3 cellular contexts compared by ENCODE assay signal in the genomic region with DNA sequence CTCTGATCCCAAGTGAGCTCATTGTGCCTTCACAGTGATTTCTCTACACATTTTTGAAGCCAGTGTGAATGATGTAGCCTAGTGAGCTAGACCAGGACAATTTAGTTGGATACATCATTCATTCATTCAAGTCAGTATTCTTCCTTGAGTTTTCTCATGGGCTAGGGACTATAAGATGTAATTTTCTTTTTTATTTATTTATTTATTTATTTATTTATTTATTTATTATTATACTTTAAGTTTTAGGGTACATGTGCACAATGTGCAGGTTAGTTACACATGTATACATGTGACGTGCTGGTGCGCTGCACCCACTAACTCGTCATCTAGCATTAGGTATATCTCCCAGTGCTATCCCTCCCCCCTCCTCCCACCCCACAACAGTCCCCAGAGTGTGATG.
DNase-seq lines count a peak whose midpoint lies in the region; ATAC-seq, FAIRE-seq and TF ChIP-seq lines count a peak whose summit lies in the region.
"Not testable (repeated sequence)": the region's sequence is repeated elsewhere in the genome, so short reads cannot be mapped to it uniquely, and the experiment has no call there.

No MANE protein-coding gene starts in this region.

- H3K4me1 ChIP-seq in A549; HEK293 (ENCODE audit: control insufficient read depth, insufficient read depth, low read length); neural progenitor cell: not testable (repeated sequence)

- not testable (repeated sequence) for H3F3A ChIP-seq in neural progenitor cell (ENCODE audit: low read depth)

- H3K4me2 ChIP-seq in A549, neural progenitor cell: not testable (repeated sequence)

- not testable (repeated sequence) for H3K27me3 ChIP-seq in neural progenitor cell

- H3K9ac ChIP-seq in neural progenitor cell, result not testable (repeated sequence)

- TF ChIP-seq CTCF in A549 (IDR thresholded peaks at IDR 0.05); HEK293 (tag by site-specific recombination; IDR thresholded peaks at IDR 0.05); neural progenitor cell (IDR thresholded peaks at IDR 0.05): not testable (repeated sequence)

- DNase-seq in A549 (ENCODE audit: low read depth in 1 of 2, low spot score in 1 of 2); neural progenitor cell (ENCODE audit: low spot score): not testable (repeated sequence)

- peak overlapping the region; percentile 39 for H3K27ac Mint-ChIP-seq in neural progenitor cell

- H3K27me3 Mint-ChIP-seq in neural progenitor cell (ENCODE audit: insufficient read depth, low read depth), result not testable (repeated sequence)

- H3K4me3 Mint-ChIP-seq in neural progenitor cell, result not testable (repeated sequence)

- TF ChIP-seq POLR2A in A549 (IDR thresholded peaks at IDR 0.05; ENCODE audit: low read length), result not testable (repeated sequence)

- H3K4me1 Mint-ChIP-seq in neural progenitor cell, result peaks cover 16% of the 10 kb centered on the region

- not testable (repeated sequence) for H3K4me3 ChIP-seq in A549; HEK293 (ENCODE audit: low read depth, low read length); neural progenitor cell

- POLR2A ChIA-PET in A549 (lab: Yijun Ruan, JAX); HEK293 (lab: Yijun Ruan, JAX): not testable (repeated sequence)

- H3K79me2 ChIP-seq in neural progenitor cell (ENCODE audit: low read depth), result not testable (repeated sequence)

- FAIRE-seq in A549 (lab: Jason Lieb, UNC), result not testable (repeated sequence)

- 54% methylated on average over 3 of the region's 3 CpGs for WGBS in A549 (ENCODE audit: missing lambda C conversion rate)

- peaks cover 52% of the 10 kb centered on the region for H3K36me3 Mint-ChIP-seq in neural progenitor cell

- not testable (repeated sequence) for H3K9me3 ChIP-seq in A549; HEK293 (ENCODE audit: control insufficient read depth, insufficient read depth, low read depth, low read length); neural progenitor cell (ENCODE audit: low read depth)

- not testable (repeated sequence) for TF ChIP-seq RAD21 in A549 (conservative IDR thresholded peaks at IDR 0.05 in 1 of 2, IDR thresholded peaks at IDR 0.05 in 1 of 2)

- H3K9me3 Mint-ChIP-seq in neural progenitor cell, result not testable (repeated sequence)

- TF ChIP-seq EP300 in A549 (IDR thresholded peaks at IDR 0.05), result not testable (repeated sequence)

- CTCF ChIA-PET in A549 (lab: Yijun Ruan, JAX); HEK293 (lab: Yijun Ruan, JAX): not testable (repeated sequence)

- not testable (repeated sequence) for ATAC-seq in A549

- not testable (repeated sequence) for H3K36me3 ChIP-seq in HEK293 (ENCODE audit: control insufficient read depth in 2 of 2, insufficient read depth in 1 of 2, low read length in 2 of 2); neural progenitor cell

- not testable (repeated sequence) for H2AFZ ChIP-seq in neural progenitor cell (replicated peaks)

- not testable (repeated sequence) for H3K27ac ChIP-seq in A549; HEK293 (ENCODE audit: extremely low read depth, low read depth, low read length); neural progenitor cell

- H4K20me1 ChIP-seq in neural progenitor cell (ENCODE audit: low read depth), result not testable (repeated sequence)

TF ChIP-seq in A549, 52 proteins besides CTCF, POLR2A, EP300 and RAD21:
- TF ChIP-seq ZC3H11A (IDR thresholded peaks at IDR 0.05), result peak; percentile 18; the same call in 1 of the 2 replicates

TF ChIP-seq in HEK293, 187 proteins besides CTCF, POLR2A, EP300 and RAD21:
- peak; percentile 51 for TF ChIP-seq ZNF510 (tag by site-specific recombination; IDR thresholded peaks at IDR 0.05; ENCODE audit: insufficient replicate concordance)
- TF ChIP-seq ZBTB11 (tag by site-specific recombination; conservative IDR thresholded peaks at IDR 0.05; ENCODE audit: low read depth), result peak; percentile 50; the same call in 1 of the 2 replicates
- TF ChIP-seq, protein P1, sequence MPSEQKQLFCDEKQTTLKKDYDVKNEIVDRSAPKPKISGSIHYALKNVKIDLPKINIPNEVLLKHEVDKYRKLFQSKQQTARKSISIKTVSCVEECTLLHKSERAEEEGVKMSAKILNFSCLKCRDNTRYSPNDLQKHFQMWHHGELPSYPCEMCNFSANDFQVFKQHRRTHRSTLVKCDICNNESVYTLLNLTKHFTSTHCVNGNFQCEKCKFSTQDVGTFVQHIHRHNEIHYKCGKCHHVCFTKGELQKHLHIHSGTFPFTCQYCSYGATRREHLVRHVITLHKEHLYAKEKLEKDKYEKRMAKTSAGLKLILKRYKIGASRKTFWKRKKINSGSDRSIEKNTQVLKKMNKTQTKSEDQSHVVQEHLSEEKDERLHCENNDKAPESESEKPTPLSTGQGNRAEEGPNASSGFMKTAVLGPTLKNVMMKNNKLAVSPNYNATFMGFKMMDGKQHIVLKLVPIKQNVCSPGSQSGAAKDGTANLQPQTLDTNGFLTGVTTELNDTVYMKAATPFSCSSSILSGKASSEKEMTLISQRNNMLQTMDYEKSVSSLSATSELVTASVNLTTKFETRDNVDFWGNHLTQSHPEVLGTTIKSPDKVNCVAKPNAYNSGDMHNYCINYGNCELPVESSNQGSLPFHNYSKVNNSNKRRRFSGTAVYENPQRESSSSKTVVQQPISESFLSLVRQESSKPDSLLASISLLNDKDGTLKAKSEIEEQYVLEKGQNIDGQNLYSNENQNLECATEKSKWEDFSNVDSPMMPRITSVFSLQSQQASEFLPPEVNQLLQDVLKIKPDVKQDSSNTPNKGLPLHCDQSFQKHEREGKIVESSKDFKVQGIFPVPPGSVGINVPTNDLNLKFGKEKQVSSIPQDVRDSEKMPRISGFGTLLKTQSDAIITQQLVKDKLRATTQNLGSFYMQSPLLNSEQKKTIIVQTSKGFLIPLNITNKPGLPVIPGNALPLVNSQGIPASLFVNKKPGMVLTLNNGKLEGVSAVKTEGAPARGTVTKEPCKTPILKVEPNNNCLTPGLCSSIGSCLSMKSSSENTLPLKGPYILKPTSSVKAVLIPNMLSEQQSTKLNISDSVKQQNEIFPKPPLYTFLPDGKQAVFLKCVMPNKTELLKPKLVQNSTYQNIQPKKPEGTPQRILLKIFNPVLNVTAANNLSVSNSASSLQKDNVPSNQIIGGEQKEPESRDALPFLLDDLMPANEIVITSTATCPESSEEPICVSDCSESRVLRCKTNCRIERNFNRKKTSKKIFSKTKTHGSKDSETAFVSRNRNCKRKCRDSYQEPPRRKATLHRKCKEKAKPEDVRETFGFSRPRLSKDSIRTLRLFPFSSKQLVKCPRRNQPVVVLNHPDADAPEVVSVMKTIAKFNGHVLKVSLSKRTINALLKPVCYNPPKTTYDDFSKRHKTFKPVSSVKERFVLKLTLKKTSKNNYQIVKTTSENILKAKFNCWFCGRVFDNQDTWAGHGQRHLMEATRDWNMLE (tag by site-specific recombination; conservative IDR thresholded peaks at IDR 0.05; ENCODE audit: low read depth), result peak; percentile 62
- peak; percentile 52 for TF ChIP-seq ZNF426 (tag by site-specific recombination; IDR thresholded peaks at IDR 0.05)
- peak; percentile 45 for TF ChIP-seq ZNF555 (tag by site-specific recombination; conservative IDR thresholded peaks at IDR 0.05)
- peak; percentile 68; the same call in 1 of the 2 replicates for TF ChIP-seq ZNF394 (tag by site-specific recombination; IDR thresholded peaks at IDR 0.05; ENCODE audit: borderline replicate concordance)
- TF ChIP-seq ZBTB8A (tag by site-specific recombination; IDR thresholded peaks at IDR 0.05), result peak; percentile 25; the same call in 1 of the 2 replicates
TF ChIP-seq in HEK293: peak in this region for 7; not testable (repeated sequence) for 180.
